ENCODE assay signal across 22 cellular contexts in the genomic region with DNA sequence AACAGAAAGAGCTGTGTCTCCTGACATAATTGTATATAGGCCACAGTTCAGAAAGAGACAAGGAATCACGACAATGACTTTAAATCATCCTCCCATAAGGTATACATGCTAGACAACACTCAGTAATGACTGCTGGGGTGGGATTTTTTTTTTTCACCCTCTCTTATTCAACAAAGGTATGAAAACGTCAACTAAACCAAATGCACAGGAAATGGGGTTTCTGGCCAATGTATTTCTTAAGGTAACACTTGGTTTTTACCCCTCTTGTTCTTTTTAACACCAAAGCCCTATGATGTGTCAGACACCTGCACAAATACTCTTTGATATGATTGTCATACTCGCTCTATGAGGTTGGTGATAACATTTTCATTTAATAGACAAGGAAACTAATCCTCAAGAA.
DNase-seq lines count a peak whose midpoint lies in the region; ATAC-seq lines count a peak whose summit lies in the region.
"Had no signal": no experiment of that assay in that cellular context is flagged by ENCODE, and none has a peak within 500 bp of the region (broad histone marks: within the 10 kb centered on the region; RNA-seq: fewer than 3 reads in every experiment).

No MANE protein-coding gene starts in this region.

- no peak overlapping the region for H3K4me3 Mint-ChIP-seq in activated naive CD4-positive, alpha-beta T cell treated with anti-CD3 and anti-CD28 coated beads for 36 hours
- H3K4me3 Mint-ChIP-seq in activated CD8-positive, alpha-beta T cell treated with anti-CD3 and anti-CD28 coated beads, Interleukin-2, amount 10 ng/mL, durations not matched to agents 7 days and 5 days, result peak overlapping the region; percentile 19
- H3K4me3 Mint-ChIP-seq: dendritic cell treated with granulocyte-macrophage colony-stimulating factor and Interleukin-4, amounts not matched to agents 40 ng/mL and 50 ng/mL, for 4 days; neural progenitor cell had no signal

- CTCF ChIA-PET in activated naive CD4-positive, alpha-beta T cell treated with anti-CD3 and anti-CD28 coated beads for 36 hours (lab: Charles Lee), result interaction anchor here (1.0 kb wide), 1 partner anchor 166 kb away, joined by 4 read pairs; no protein-coding TSS in a partner anchor
- CTCF ChIA-PET in activated CD8-positive, alpha-beta T cell treated with anti-CD3 and anti-CD28 coated beads, Interleukin-2, amount 10 ng/mL, durations not matched to agents 7 days and 5 days (lab: Charles Lee), result interaction anchor here (0.9 to 1.5 kb wide), 2 partner anchors 33 to 166 kb away, joined by 3 to 5 read pairs; no protein-coding TSS in a partner anchor

- H3K36me3 ChIP-seq in thymus (ENCODE audit: control insufficient read depth, insufficient read depth), result no peaks in the 10 kb centered on the region
- H3K36me3 ChIP-seq: neural progenitor cell, sigmoid colon, SJSA1, suprapubic skin had no signal

- peaks cover 21% of the 10 kb centered on the region for H3K4me1 Mint-ChIP-seq in activated naive CD4-positive, alpha-beta T cell treated with anti-CD3 and anti-CD28 coated beads for 36 hours (ENCODE audit: low read depth)
- H3K4me1 Mint-ChIP-seq in activated CD8-positive, alpha-beta T cell treated with anti-CD3 and anti-CD28 coated beads, Interleukin-2, amount 10 ng/mL, durations not matched to agents 7 days and 5 days (ENCODE audit: low read depth), result peaks cover 33% of the 10 kb centered on the region
- H3K4me1 Mint-ChIP-seq: neural progenitor cell had no signal

- H3K27me3 ChIP-seq in thymus (ENCODE audit: control insufficient read depth, insufficient read depth), result no peaks in the 10 kb centered on the region
- H3K27me3 ChIP-seq: neural progenitor cell, sigmoid colon, SJSA1, suprapubic skin had no signal

- H3K27me3 Mint-ChIP-seq in activated naive CD4-positive, alpha-beta T cell treated with anti-CD3 and anti-CD28 coated beads for 36 hours (ENCODE audit: low read depth), result peaks cover 2% of the 10 kb centered on the region
- peaks cover 6% of the 10 kb centered on the region for H3K27me3 Mint-ChIP-seq in activated CD8-positive, alpha-beta T cell treated with anti-CD3 and anti-CD28 coated beads, Interleukin-2, amount 10 ng/mL, durations not matched to agents 7 days and 5 days (ENCODE audit: low read depth)
- H3K27me3 Mint-ChIP-seq: progenitor cell of endocrine pancreas had no signal

- peaks cover 3% of the 10 kb centered on the region for H3K9me3 Mint-ChIP-seq in activated naive CD4-positive, alpha-beta T cell treated with anti-CD3 and anti-CD28 coated beads for 36 hours
- peaks cover 4% of the 10 kb centered on the region for H3K9me3 Mint-ChIP-seq in activated CD8-positive, alpha-beta T cell treated with anti-CD3 and anti-CD28 coated beads, Interleukin-2, amount 10 ng/mL, durations not matched to agents 7 days and 5 days (ENCODE audit: insufficient read depth)

- H3K4me3 ChIP-seq in thymus (ENCODE audit: low read length), result no peak overlapping the region
- H3K4me3 ChIP-seq: neural progenitor cell, sigmoid colon, SJSA1, suprapubic skin had no signal

- H3K36me3 Mint-ChIP-seq in activated naive CD4-positive, alpha-beta T cell treated with anti-CD3 and anti-CD28 coated beads for 36 hours (ENCODE audit: low read depth), result no peaks in the 10 kb centered on the region
- H3K36me3 Mint-ChIP-seq in activated CD8-positive, alpha-beta T cell treated with anti-CD3 and anti-CD28 coated beads, Interleukin-2, amount 10 ng/mL, durations not matched to agents 7 days and 5 days (ENCODE audit: low read depth), result peaks cover 13% of the 10 kb centered on the region
- H3K36me3 Mint-ChIP-seq: neural progenitor cell had no signal

- H3K27ac ChIP-seq in thymus (ENCODE audit: low read depth), result peak overlapping the region; percentile 54
- H3K27ac ChIP-seq: C4-2B, HL-60, neural progenitor cell, sigmoid colon, SJSA1, suprapubic skin had no signal

- H3K4me1 ChIP-seq in thymus (ENCODE audit: control insufficient read depth, insufficient read depth, low read length), result peaks cover 8% of the 10 kb centered on the region
- H3K4me1 ChIP-seq: neural progenitor cell, sigmoid colon, SJSA1, suprapubic skin had no signal

- peak; percentile 80 for ATAC-seq in activated CD8-positive, alpha-beta T cell treated with anti-CD3 and anti-CD28 coated beads, Interleukin-2, amount 10 ng/mL, durations not matched to agents 7 days and 5 days
- peak; percentile 67 for ATAC-seq in left colon
- ATAC-seq: left lobe of liver had no signal

- no peak for DNase-seq in activated naive CD4-positive, alpha-beta T cell treated with anti-CD3 and anti-CD28 coated beads for 36 hours
- no peak for DNase-seq in activated naive CD4-positive, alpha-beta T cell (lab: John Stamatoyannopoulos, UW)
- DNase-seq in activated CD8-positive, alpha-beta T cell treated with anti-CD3 and anti-CD28 coated beads, Interleukin-2, amount 10 ng/mL, durations not matched to agents 7 days and 5 days, result no peak
- DNase-seq in left colon, result no peak
- no peak for DNase-seq in NCI-H510A treated with DMSO at 0.1 percent for 48 hours (lab: John Stamatoyannopoulos, UW)
- no peak for DNase-seq in kidney tubule cell (ENCODE audit: low spot score)
- DNase-seq in NCI-H2227 (lab: John Stamatoyannopoulos, UW; ENCODE audit: unreplicated experiment), result no peak
- DNase-seq: DMS 273 treated with DMSO at 0.1 percent for 48 hours, head of caudate nucleus, NCI-H1105, NCI-H2081 treated with DMSO at 0.1 percent for 48 hours, sigmoid colon, T-helper 9 cell had no signal

- WGBS in thymus, result 15% methylated on average over 3 of the region's 3 CpGs

- no peaks in the 10 kb centered on the region for H3K9me3 ChIP-seq in thymus (ENCODE audit: control insufficient read depth)
- H3K9me3 ChIP-seq: SJSA1 had no signal

- intact Hi-C loops in activated naive CD4-positive, alpha-beta T cell treated with anti-CD3 and anti-CD28 coated beads for 36 hours (cut with micrococcal nuclease), result loop anchor here (1.0 to 2.0 kb wide), 3 partner anchors 17 to 64 kb away; no protein-coding TSS in a partner anchor
- intact Hi-C loops in left colon (cut with DNase I, micrococcal nuclease), result no loop called here

- POLR2A ChIA-PET in activated CD8-positive, alpha-beta T cell treated with anti-CD3 and anti-CD28 coated beads, Interleukin-2, amount 10 ng/mL, durations not matched to agents 7 days and 5 days (lab: Charles Lee), result interaction anchor here (1.3 kb wide), 1 partner anchor 65 kb away, joined by 3 read pairs; no protein-coding TSS in a partner anchor

- H3K27ac Mint-ChIP-seq in activated naive CD4-positive, alpha-beta T cell treated with anti-CD3 and anti-CD28 coated beads for 36 hours, result peak overlapping the region; percentile 9
- peak overlapping the region; percentile 37 for H3K27ac Mint-ChIP-seq in activated CD8-positive, alpha-beta T cell treated with anti-CD3 and anti-CD28 coated beads, Interleukin-2, amount 10 ng/mL, durations not matched to agents 7 days and 5 days
- H3K27ac Mint-ChIP-seq: dendritic cell treated with granulocyte-macrophage colony-stimulating factor and Interleukin-4, amounts not matched to agents 40 ng/mL and 50 ng/mL, for 4 days; neural progenitor cell; progenitor cell of endocrine pancreas had no signal
